ENCODE assay signal across 19 cellular contexts in genomic region chr19:1217366-1217765, GRCh38. TPM values are rescaled to one million over a fixed set of nuclear protein-coding genes. Genes with fewer than 3 reads are reported as not detected.
A peak's percentile ranks its signal among the peaks of the same experiment; 100 is the strongest.
DNase-seq lines count a peak whose midpoint lies in the region; ATAC-seq and TF ChIP-seq lines count a peak whose summit lies in the region.
"Had no signal": no experiment of that assay in that cellular context is flagged by ENCODE, and none has a peak within 500 bp of the region (broad histone marks: within the 10 kb centered on the region; RNA-seq: fewer than 3 reads in every experiment).

No MANE protein-coding gene starts in this region.

- H3K4me1 ChIP-seq in testis: peaks cover 55% of the 10 kb centered on the region
- H3K4me1 ChIP-seq: Caco-2 had no signal

- TF ChIP-seq CTCF in WTC11 (IDR thresholded peaks at IDR 0.05) (no peak), mesothelial cell of epicardium (IDR thresholded peaks at IDR 0.05; ENCODE audit: unreplicated experiment) (no peak), testis (IDR thresholded peaks at IDR 0.05) (no peak)

- WGBS in testis, 2 donors: 83 to 100% methylated on average over 9 to 15 of the region's 15 CpGs

- H3K4me3 Mint-ChIP-seq in activated T-cell treated with anti-CD3 and anti-CD28 coated beads, Interleukin-2, amount 50 U/mL, for 24 hours: no peak overlapping the region
- H3K4me3 Mint-ChIP-seq in activated T-cell treated with anti-CD3 and anti-CD28 coated beads, Interleukin-2, amount 50 U/mL, for 72 hours: no peak overlapping the region
- H3K4me3 Mint-ChIP-seq in WTC11: no peak overlapping the region
- H3K4me3 Mint-ChIP-seq in mesothelial cell of epicardium: no peak overlapping the region
- H3K4me3 Mint-ChIP-seq: activated B cell treated with CpG ODN at 0.5 μM for 24 hours; activated CD8-positive, alpha-beta memory T cell treated with anti-CD3 and anti-CD28 coated beads, Interleukin-2, amount 10 ng/mL, durations not matched to agents 7 days and 5 days; activated naive CD4-positive, alpha-beta T cell treated with anti-CD3 and anti-CD28 coated beads for 36 hours had no signal

- peaks cover 22% of the 10 kb centered on the region for H3K4me1 Mint-ChIP-seq in activated T-cell treated with anti-CD3 and anti-CD28 coated beads, Interleukin-2, amount 50 U/mL, for 24 hours (ENCODE audit: low read depth)
- peaks cover 17% of the 10 kb centered on the region for H3K4me1 Mint-ChIP-seq in activated T-cell treated with anti-CD3 and anti-CD28 coated beads, Interleukin-2, amount 50 U/mL, for 72 hours (ENCODE audit: low read depth)
- H3K4me1 Mint-ChIP-seq in WTC11 (peaks cover 28% of the 10 kb centered on the region), mesothelial cell of epicardium (peaks cover 11% of the 10 kb centered on the region)

- H3K27ac Mint-ChIP-seq in activated T-cell treated with anti-CD3 and anti-CD28 coated beads, Interleukin-2, amount 50 U/mL, for 24 hours: peak overlapping the region; percentile 40
- no peak overlapping the region for H3K27ac Mint-ChIP-seq in activated T-cell treated with anti-CD3 and anti-CD28 coated beads, Interleukin-2, amount 50 U/mL, for 72 hours
- peak overlapping the region; percentile 78 for H3K27ac Mint-ChIP-seq in WTC11
- H3K27ac Mint-ChIP-seq in mesothelial cell of epicardium: peak overlapping the region; percentile 25
- H3K27ac Mint-ChIP-seq: activated B cell treated with CpG ODN at 0.5 μM for 24 hours; activated CD8-positive, alpha-beta memory T cell treated with anti-CD3 and anti-CD28 coated beads, Interleukin-2, amount 10 ng/mL, durations not matched to agents 7 days and 5 days; activated naive CD4-positive, alpha-beta T cell treated with anti-CD3 and anti-CD28 coated beads for 36 hours had no signal

- DNase-seq in activated T-cell treated with anti-CD3 and anti-CD28 coated beads, Interleukin-2, amount 50 U/mL, for 24 hours: no peak
- DNase-seq in activated T-cell treated with anti-CD3 and anti-CD28 coated beads, Interleukin-2, amount 50 U/mL, for 72 hours: no peak
- DNase-seq in WTC11 (ENCODE audit: low spot score) (peak; percentile 65), mesothelial cell of epicardium (ENCODE audit: low spot score in 2 of 2, unreplicated experiment in 2 of 2) (no peak), testis (no peak), SW 1271 (lab: John Stamatoyannopoulos, UW) (no peak), DMS53 treated with DMSO at 0.1 percent for 48 hours (lab: John Stamatoyannopoulos, UW; ENCODE audit: unreplicated experiment) (no peak), substantia nigra (lab: John Stamatoyannopoulos, UW) (no peak)
- DNase-seq: ACHN; activated B cell treated with CpG ODN at 0.5 μM for 24 hours; activated CD8-positive, alpha-beta memory T cell treated with anti-CD3 and anti-CD28 coated beads, Interleukin-2, amount 10 ng/mL, durations not matched to agents 7 days and 5 days; activated naive CD4-positive, alpha-beta T cell treated with anti-CD3 and anti-CD28 coated beads for 36 hours; foreskin keratinocyte; GDM1; MM.1S; stimulated activated CD4-positive, alpha-beta T cell treated with anti-CD3 and anti-CD28 coated beads, Interleukin-1b, Interleukin-23, amount 100 ng/mL, for 48 hours; stimulated activated CD8-positive, alpha-beta memory T cell treated with anti-CD3 and anti-CD28 coated beads, Interleukin-4, amount 100 ng/mL, for 48 hours had no signal

- intact Hi-C loops in testis (cut with DNase I; ENCODE audit: low total_unique reads): no loop called here

- H3K27me3 ChIP-seq in testis: no peaks in the 10 kb centered on the region
- H3K27me3 ChIP-seq: foreskin keratinocyte had no signal

- POLR2A ChIA-PET in WTC11 (lab: Charles Lee): interaction anchor here (0.6 to 1.2 kb wide), 4 partner anchors 56 to 196 kb away, joined by 3 to 6 read pairs (median 3); no protein-coding TSS in a partner anchor

- no peaks in the 10 kb centered on the region for H3K27me3 Mint-ChIP-seq in activated T-cell treated with anti-CD3 and anti-CD28 coated beads, Interleukin-2, amount 50 U/mL, for 24 hours
- H3K27me3 Mint-ChIP-seq in activated T-cell treated with anti-CD3 and anti-CD28 coated beads, Interleukin-2, amount 50 U/mL, for 72 hours (ENCODE audit: low read depth): no peaks in the 10 kb centered on the region
- H3K27me3 Mint-ChIP-seq in WTC11 (ENCODE audit: low read depth) (no peaks in the 10 kb centered on the region), mesothelial cell of epicardium (ENCODE audit: low read depth) (no peaks in the 10 kb centered on the region)
- H3K27me3 Mint-ChIP-seq: activated B cell treated with CpG ODN at 0.5 μM for 24 hours; activated CD8-positive, alpha-beta memory T cell treated with anti-CD3 and anti-CD28 coated beads, Interleukin-2, amount 10 ng/mL, durations not matched to agents 7 days and 5 days had no signal

- H3K36me3 Mint-ChIP-seq in activated T-cell treated with anti-CD3 and anti-CD28 coated beads, Interleukin-2, amount 50 U/mL, for 24 hours (ENCODE audit: low read depth): peaks cover 39% of the 10 kb centered on the region
- H3K36me3 Mint-ChIP-seq in activated T-cell treated with anti-CD3 and anti-CD28 coated beads, Interleukin-2, amount 50 U/mL, for 72 hours (ENCODE audit: insufficient read depth in 2 of 2): peaks cover 4 to 8% of the 10 kb centered on the region in 2 donors
- peaks cover 7% of the 10 kb centered on the region for H3K36me3 Mint-ChIP-seq in WTC11
- peaks cover 7% of the 10 kb centered on the region for H3K36me3 Mint-ChIP-seq in mesothelial cell of epicardium

- ATAC-seq in activated T-cell treated with anti-CD3 and anti-CD28 coated beads, Interleukin-2, amount 50 U/mL, for 72 hours (replicated peaks in 1 of 2): no peak
- peak; percentile 48 for ATAC-seq in WTC11
- ATAC-seq: activated CD8-positive, alpha-beta memory T cell treated with anti-CD3 and anti-CD28 coated beads, Interleukin-2, amount 10 ng/mL, durations not matched to agents 7 days and 5 days; foreskin keratinocyte; SK-N-SH treated with all-trans-retinoic acid at 6 μM for 48 hours had no signal

- CTCF ChIA-PET in WTC11 (lab: Charles Lee): interaction anchor here (0.6 to 2.6 kb wide), 33 partner anchors 8 to 299 kb away, joined by 3 to 28 read pairs (median 4); partner anchors contain the start of genes ABCA7, ATP5F1D, CBARP and CIRBP

- H3K4me3 ChIP-seq in testis: no peak overlapping the region

- no peaks in the 10 kb centered on the region for H3K36me3 ChIP-seq in testis (ENCODE audit: low read depth, missing control alignments)

- peak overlapping the region; percentile 68 to 73 for H3K27ac ChIP-seq in testis
- H3K27ac ChIP-seq in substantia nigra (ENCODE audit: low read depth, low read length, poor library complexity, severe bottlenecking): no peak overlapping the region
- H3K27ac ChIP-seq: foreskin keratinocyte had no signal

- H3K9me3 Mint-ChIP-seq in activated T-cell treated with anti-CD3 and anti-CD28 coated beads, Interleukin-2, amount 50 U/mL, for 24 hours: no peaks in the 10 kb centered on the region
- H3K9me3 Mint-ChIP-seq in activated T-cell treated with anti-CD3 and anti-CD28 coated beads, Interleukin-2, amount 50 U/mL, for 72 hours: no peaks in the 10 kb centered on the region
- H3K9me3 Mint-ChIP-seq in WTC11 (no peaks in the 10 kb centered on the region), mesothelial cell of epicardium (no peaks in the 10 kb centered on the region)
- H3K9me3 Mint-ChIP-seq: activated B cell treated with CpG ODN at 0.5 μM for 24 hours; activated naive CD4-positive, alpha-beta T cell treated with anti-CD3 and anti-CD28 coated beads for 36 hours had no signal

- no peaks in the 10 kb centered on the region for H3K9me3 ChIP-seq in testis
- H3K9me3 ChIP-seq: Caco-2 had no signal

- no peak for TF ChIP-seq POLR2A in testis (IDR thresholded peaks at IDR 0.05)

TF ChIP-seq in WTC11, 78 proteins besides CTCF, POLR2A, EP300 and RAD21 (continues in another document):
- no peak for TF ChIP-seq HMGXB4 (CRISPR knock-in tag; IDR thresholded peaks at IDR 0.05)
- TF ChIP-seq GABPB1 (CRISPR knock-in tag; IDR thresholded peaks at IDR 0.05): no peak

RNA-seq across cellular contexts. Expression of gene STK11, which starts 11.8 kb away (rescaled TPM):
- 10 to 100 TPM; 81.5 to 86.3 TPM for total RNA-seq in activated T-cell treated with anti-CD3 and anti-CD28 coated beads, Interleukin-2, amount 50 U/mL, for 72 hours
- total RNA-seq in WTC11 (2021): 106 to 112 TPM (median 106 TPM) in 3 replicates
- total RNA-seq in mesothelial cell of epicardium: 71.7 to 73.0 TPM (median 71.8 TPM) in 3 replicates
- 100 to 1,000 TPM; 194 to 209 TPM for total RNA-seq in testis
- 197 TPM for polyA plus RNA-seq in testis (ENCODE audit: insufficient read depth, low read depth, low replicate concordance)

RNA-seq across cellular contexts. Expression of gene CBARP, which starts 20.4 kb away (rescaled TPM):
- under 1 TPM; 0.38 to 0.58 TPM for total RNA-seq in activated T-cell treated with anti-CD3 and anti-CD28 coated beads, Interleukin-2, amount 50 U/mL, for 72 hours
- total RNA-seq in WTC11 (2021) (21.9 to 23.6 TPM (median 23.4 TPM) in 3 replicates), mesothelial cell of epicardium (9.0 to 10.4 TPM (median 9.2 TPM) in 3 replicates), testis (1 to 10 TPM; 5.2 to 6.6 TPM)
- 1.5 TPM for polyA plus RNA-seq in testis (ENCODE audit: insufficient read depth, low read depth, low replicate concordance)

RNA-seq across cellular contexts. Expression of gene ATP5F1D, which starts 24.2 kb away (rescaled TPM):
- 100 to 1,000 TPM; 169 to 201 TPM for total RNA-seq in activated T-cell treated with anti-CD3 and anti-CD28 coated beads, Interleukin-2, amount 50 U/mL, for 72 hours
- total RNA-seq in WTC11 (2021) (262 to 277 TPM (median 270 TPM) in 3 replicates), mesothelial cell of epicardium (105 to 115 TPM (median 108 TPM) in 3 replicates), testis (100 to 1,000 TPM; 104 to 166 TPM)
- polyA plus RNA-seq in testis (ENCODE audit: insufficient read depth, low read depth, low replicate concordance): 94.5 TPM

RNA-seq across cellular contexts. Expression of gene MIDN, which starts 31.0 kb away (rescaled TPM):
- total RNA-seq in activated T-cell treated with anti-CD3 and anti-CD28 coated beads, Interleukin-2, amount 50 U/mL, for 72 hours: 10 to 100 TPM; 72.3 to 75.4 TPM
- total RNA-seq in WTC11 (2021) (189 to 190 TPM (median 189 TPM) in 3 replicates), mesothelial cell of epicardium (168 to 177 TPM (median 172 TPM) in 3 replicates), testis (10 to 100 TPM; 38.2 to 42.4 TPM)
- polyA plus RNA-seq in testis (ENCODE audit: insufficient read depth, low read depth, low replicate concordance): 30.3 TPM

RNA-seq across cellular contexts. Expression of gene SBNO2, which starts 43.3 kb away (rescaled TPM):
- total RNA-seq in activated T-cell treated with anti-CD3 and anti-CD28 coated beads, Interleukin-2, amount 50 U/mL, for 72 hours: 100 to 1,000 TPM; 142 to 146 TPM
- total RNA-seq in WTC11 (2021) (40.7 to 57.3 TPM (median 48.0 TPM) in 3 replicates), mesothelial cell of epicardium (48.5 to 56.1 TPM (median 53.0 TPM) in 3 replicates), testis (10 to 100 TPM; 58.9 to 65.0 TPM)
- polyA plus RNA-seq in testis (ENCODE audit: insufficient read depth, low read depth, low replicate concordance): 34.3 TPM
